In the genomic region with DNA sequence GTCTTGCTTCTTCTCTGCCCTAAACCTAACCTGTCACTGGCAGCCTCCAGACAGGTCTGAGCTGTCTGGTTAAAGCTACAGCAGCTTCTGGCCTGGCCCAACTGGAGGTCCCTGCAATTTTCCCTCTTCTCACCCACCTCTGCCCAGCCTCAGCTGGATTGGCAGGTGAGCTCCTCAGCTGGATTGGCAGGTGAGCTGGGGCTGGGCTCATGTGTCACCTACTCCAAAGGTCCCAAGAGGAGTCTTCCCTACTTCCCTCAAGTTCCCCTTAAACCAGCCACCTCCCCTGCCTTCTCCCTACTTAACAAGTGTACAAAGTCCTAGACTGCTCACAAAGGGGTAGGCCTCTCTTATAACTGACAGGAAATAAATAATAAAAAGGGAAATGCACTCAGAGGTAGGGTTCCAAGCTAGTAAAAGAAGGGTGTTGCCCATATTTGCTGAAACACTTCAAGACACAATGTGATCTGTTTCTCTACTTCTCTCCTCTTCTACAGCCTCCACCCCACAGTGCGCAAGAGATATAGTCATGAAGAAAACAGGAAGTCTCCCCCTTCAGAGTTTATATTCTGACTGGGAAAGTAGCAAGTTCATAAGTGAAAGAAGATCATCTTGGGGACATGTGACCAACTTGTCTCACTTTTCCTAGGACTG, we compare ENCODE assay signal across 11 cellular contexts. TPM values are rescaled to one million over a fixed set of nuclear protein-coding genes. Genes with fewer than 3 reads are reported as not detected.
DNase-seq lines count a peak whose midpoint lies in the region; ATAC-seq and TF ChIP-seq lines count a peak whose summit lies in the region.
"Had no signal": no experiment of that assay in that cellular context is flagged by ENCODE, and none has a peak within 500 bp of the region (broad histone marks: within the 10 kb centered on the region; RNA-seq: fewer than 3 reads in every experiment).

TSS of gene GPA33 (minus strand) at position 89 of the 654 bp plus-strand sequence. CDS start 90 bp downstream, outside the sequence.

- H3K27me3 Mint-ChIP-seq in CD8-positive, alpha-beta T cell (ENCODE audit: low read depth) = no peaks in the 10 kb centered on the region
- H3K27me3 Mint-ChIP-seq in immature natural killer cell (ENCODE audit: low read depth in 3 of 3) (no peaks in the 10 kb centered on the region), Calu3 (ENCODE audit: unreplicated experiment) (no peaks in the 10 kb centered on the region), nephron progenitor cell (ENCODE audit: low read depth, poor library complexity) (peaks cover 6% of the 10 kb centered on the region)

- no peaks in the 10 kb centered on the region for H3K9me3 ChIP-seq in CD8-positive, alpha-beta T cell (ENCODE audit: low read length)

- H3K27ac ChIP-seq in CD8-positive, alpha-beta T cell (ENCODE audit: low read depth, low read length) = peak within 1 kb of the TSS; percentile 69

- peak; percentile 97 for ATAC-seq in CD8-positive, alpha-beta T cell
- ATAC-seq in GM21825 (IDR thresholded peaks at IDR 0.05; ENCODE audit: unreplicated experiment) (peak; percentile 73), GM18520 (IDR thresholded peaks at IDR 0.05; ENCODE audit: unreplicated experiment) (no peak)

- no peaks in the 10 kb centered on the region for H3K36me3 Mint-ChIP-seq in CD8-positive, alpha-beta T cell
- no peaks in the 10 kb centered on the region for H3K36me3 Mint-ChIP-seq in immature natural killer cell
- no peaks in the 10 kb centered on the region for H3K36me3 Mint-ChIP-seq in Calu3 (ENCODE audit: insufficient read depth, unreplicated experiment)
- no peaks in the 10 kb centered on the region for H3K36me3 Mint-ChIP-seq in nephron progenitor cell (ENCODE audit: low read depth)

- BruUV-seq in Calu3 (replicated peaks; lab: Mats Ljungman, UMichigan) = no TSS peak

- no peaks in the 10 kb centered on the region for H3K27me3 ChIP-seq in CD8-positive, alpha-beta T cell (ENCODE audit: insufficient read depth, low read length)

- POLR2A ChIA-PET in CD8-positive, alpha-beta T cell (lab: Charles Lee) = interaction anchor here (0.8 to 1.4 kb wide), 7 partner anchors 11 to 180 kb away, joined by 3 to 7 read pairs (median 4); no protein-coding TSS in a partner anchor

- intact Hi-C loops in CD8-positive, alpha-beta T cell (cut with DNase I, micrococcal nuclease) = no loop called here
- intact Hi-C loops in Calu3 (cut with micrococcal nuclease; ENCODE audit: unreplicated experiment) = no loop called here

- peaks cover 29% of the 10 kb centered on the region for H3K4me1 ChIP-seq in CD8-positive, alpha-beta T cell (ENCODE audit: insufficient read depth, low read length)

- peak in 5 of 7 experiments; percentile 7 to 68 (median 28) for DNase-seq in CD8-positive, alpha-beta T cell
- peak; percentile 84 for DNase-seq in OCI-M1 (lab: John Stamatoyannopoulos, UW)
- DNase-seq in immature natural killer cell = peak; percentile 37 to 58 (median 42)
- no peak for DNase-seq in NCI-H2171 treated with DMSO at 0.1 percent for 48 hours (lab: John Stamatoyannopoulos, UW)
- DNase-seq in Calu3 = no peak
- no peak for DNase-seq in nephron progenitor cell
- DNase-seq: NCI-H446 treated with DMSO at 0.1 percent for 48 hours had no signal

- H3K4me3 ChIP-seq in CD8-positive, alpha-beta T cell (ENCODE audit: low read depth, low read length) = peak within 1 kb of the TSS; percentile 34

- H3K27ac Mint-ChIP-seq in CD8-positive, alpha-beta T cell = peak within 1 kb of the TSS; percentile 100
- H3K27ac Mint-ChIP-seq in immature natural killer cell (peak within 1 kb of the TSS; percentile 85 to 98 (median 94)), Calu3 (ENCODE audit: unreplicated experiment) (no peak within 1 kb of the TSS), nephron progenitor cell (no peak within 1 kb of the TSS)

- CTCF ChIA-PET in CD8-positive, alpha-beta T cell (lab: Charles Lee) = interaction anchor here (0.6 to 1.5 kb wide), 9 partner anchors 14 to 180 kb away, joined by 3 to 8 read pairs (median 4); no protein-coding TSS in a partner anchor
- CTCF ChIA-PET in Calu3 (lab: Charles Lee) = no interaction called here

- H3K4me3 Mint-ChIP-seq in CD8-positive, alpha-beta T cell = peak within 1 kb of the TSS; percentile 74
- H3K4me3 Mint-ChIP-seq in immature natural killer cell (peak within 1 kb of the TSS; percentile 28 to 75 (median 60)), Calu3 (ENCODE audit: low read depth, unreplicated experiment) (no peak within 1 kb of the TSS), nephron progenitor cell (no peak within 1 kb of the TSS)

- no peaks in the 10 kb centered on the region for H3K9me3 Mint-ChIP-seq in CD8-positive, alpha-beta T cell
- no peaks in the 10 kb centered on the region for H3K9me3 Mint-ChIP-seq in immature natural killer cell
- H3K9me3 Mint-ChIP-seq in Calu3 (ENCODE audit: low read depth, unreplicated experiment) = peaks cover 3% of the 10 kb centered on the region
- H3K9me3 Mint-ChIP-seq in nephron progenitor cell = no peaks in the 10 kb centered on the region

- no peak for TF ChIP-seq CTCF in CD8-positive, alpha-beta T cell (IDR thresholded peaks at IDR 0.05)
- TF ChIP-seq CTCF in Calu3 (IDR thresholded peaks at IDR 0.05; ENCODE audit: unreplicated experiment) (no peak), nephron progenitor cell (IDR thresholded peaks at IDR 0.05) (no peak)

- no peaks in the 10 kb centered on the region for H3K36me3 ChIP-seq in CD8-positive, alpha-beta T cell (ENCODE audit: insufficient read depth, low read length)

- peaks cover 53% of the 10 kb centered on the region for H3K4me1 Mint-ChIP-seq in CD8-positive, alpha-beta T cell (ENCODE audit: low read depth)
- peaks cover 43 to 46% of the 10 kb centered on the region in 2 donors for H3K4me1 Mint-ChIP-seq in immature natural killer cell
- peaks cover 8% of the 10 kb centered on the region for H3K4me1 Mint-ChIP-seq in Calu3 (ENCODE audit: low read depth, unreplicated experiment)
- peaks cover 26% of the 10 kb centered on the region for H3K4me1 Mint-ChIP-seq in nephron progenitor cell

RNA-seq across cellular contexts. Expression of gene GPA33, which starts in this region (rescaled TPM):
- total RNA-seq in CD8-positive, alpha-beta T cell = 1 to 10 TPM; 1.7 to 2.0 TPM
- 10 to 100 TPM in 1 of 3 donors, 1 to 10 TPM in 2; 6.7 to 23.8 (median 7.7) TPM for polyA plus RNA-seq in immature natural killer cell
- not detected in 2 replicates for total RNA-seq in Calu3 (2022)
- total RNA-seq: Daoy, epithelial cell of proximal tubule had no signal

Comparison
In these comparisons a context has a peak if more than half of its experiments do, and no peak if none do; other contexts are left out.
1. DNase-seq: peak in CD8-positive, alpha-beta T cell (5 of 7), OCI-M1 (single experiment) and immature natural killer cell (3 of 3); none in NCI-H2171 treated with DMSO at 0.1 percent for 48 hours (single experiment), Calu3 (single experiment) and nephron progenitor cell (single experiment).
2. H3K27ac Mint-ChIP-seq: peak in CD8-positive, alpha-beta T cell (single experiment) and immature natural killer cell (6 of 6); none in Calu3 (single experiment) and nephron progenitor cell (single experiment).
3. H3K4me3 Mint-ChIP-seq: peak in CD8-positive, alpha-beta T cell (single experiment) and immature natural killer cell (5 of 5); none in Calu3 (single experiment) and nephron progenitor cell (single experiment).